16 cellular contexts compared by ENCODE assay signal in the genomic region with DNA sequence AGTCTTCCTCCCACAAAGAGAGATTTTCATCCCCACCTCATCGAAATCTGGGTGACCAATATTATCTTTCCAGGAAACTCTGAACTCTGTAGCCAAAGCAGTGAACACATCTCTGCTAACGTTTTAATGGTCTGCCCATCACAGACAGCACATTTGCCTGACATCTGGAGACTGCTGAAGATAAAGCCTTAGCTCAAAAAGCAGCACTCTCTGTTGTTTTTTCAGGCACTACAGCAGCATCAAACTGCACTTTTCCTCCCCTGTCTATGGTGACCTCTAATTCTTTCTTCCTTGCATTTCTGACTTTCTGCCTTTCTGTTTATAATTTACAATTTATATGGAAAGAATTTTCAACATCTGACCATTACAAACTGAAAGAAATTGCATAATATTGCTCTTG.
A peak's percentile ranks its signal among the peaks of the same experiment; 100 is the strongest.
DNase-seq lines count a peak whose midpoint lies in the region; ATAC-seq and TF ChIP-seq lines count a peak whose summit lies in the region.
"Had no signal": no experiment of that assay in that cellular context is flagged by ENCODE, and none has a peak within 500 bp of the region (broad histone marks: within the 10 kb centered on the region; RNA-seq: fewer than 3 reads in every experiment).

No MANE protein-coding gene starts in this region.

- no TSS peak for BruUV-seq in OCI-LY7 (replicated peaks; lab: Mats Ljungman, UMichigan)

- no peaks in the 10 kb centered on the region for H3K9me2 ChIP-seq in OCI-LY7 (ENCODE audit: insufficient read depth, low read length)

- CTCF ChIA-PET in OCI-LY7 (lab: Charles Lee; ENCODE audit: unreplicated experiment), result no interaction called here

- H3K9me3 ChIP-seq in BE2C (no peaks in the 10 kb centered on the region), adipocyte (ENCODE audit: control insufficient read depth, low read length) (no peaks in the 10 kb centered on the region), left lung (no peaks in the 10 kb centered on the region), smooth muscle cell (replicated peaks; ENCODE audit: low read depth) (no peaks in the 10 kb centered on the region), OCI-LY7 (ENCODE audit: low read length) (no peaks in the 10 kb centered on the region)

- POLR2A ChIA-PET in OCI-LY7 (lab: Charles Lee), result interaction anchor here (0.6 kb wide), 1 partner anchor 1656 kb away, joined by 3 read pairs; no protein-coding TSS in a partner anchor

- peak overlapping the region; percentile 79 for H2AFZ ChIP-seq in smooth muscle cell (ENCODE audit: low read depth)
- no peak overlapping the region for H2AFZ ChIP-seq in OCI-LY7 (ENCODE audit: low read length)
- H2AFZ ChIP-seq: GM23338 had no signal

- H3K27me3 ChIP-seq in BE2C (no peaks in the 10 kb centered on the region), adipocyte (replicated peaks; ENCODE audit: control insufficient read depth, insufficient read depth, low read length) (peaks cover 3% of the 10 kb centered on the region), left lung (no peaks in the 10 kb centered on the region), smooth muscle cell (ENCODE audit: low read depth) (no peaks in the 10 kb centered on the region)

- H3K27ac ChIP-seq in left lung (no peak overlapping the region), smooth muscle cell (ENCODE audit: low read depth) (no peak overlapping the region), OCI-LY7 (ENCODE audit: low read depth, low read length, poor library complexity, severe bottlenecking) (no peak overlapping the region)

- peak; percentile 55 for DNase-seq in BE2C
- peak; percentile 9 for DNase-seq in adipocyte (ENCODE audit: low read depth)
- no peak for DNase-seq in left lung
- no peak for DNase-seq in smooth muscle cell (lab: John Stamatoyannopoulos, UW; ENCODE audit: unreplicated experiment)
- DNase-seq in hepatic stellate cell (ENCODE audit: low spot score), result no peak
- no peak for DNase-seq in OCI-LY7 (ENCODE audit: low spot score)
- DNase-seq: 8988T; ACHN; C1 segment of cervical spinal cord; Calu3; CD4-positive, alpha-beta T cell; DMS 273 treated with DMSO at 0.1 percent for 48 hours; H7 had no signal

- H3F3A ChIP-seq in smooth muscle cell (ENCODE audit: low read depth), result no peaks in the 10 kb centered on the region

- TF ChIP-seq CTCF in BE2C (IDR thresholded peaks at IDR 0.05; ENCODE audit: low read depth, low read length) (no peak), left lung (IDR thresholded peaks at IDR 0.05) (no peak), smooth muscle cell (IDR thresholded peaks at IDR 0.05; ENCODE audit: borderline replicate concordance, insufficient read depth, poor library complexity, severe bottlenecking) (no peak), OCI-LY7 (conservative IDR thresholded peaks at IDR 0.05; ENCODE audit: low read length) (no peak)

- H3K4me1 ChIP-seq in BE2C (peaks cover 34% of the 10 kb centered on the region), adipocyte (ENCODE audit: control insufficient read depth, insufficient read depth, low read length) (no peaks in the 10 kb centered on the region), left lung (no peaks in the 10 kb centered on the region), smooth muscle cell (ENCODE audit: low read depth) (no peaks in the 10 kb centered on the region), OCI-LY7 (ENCODE audit: insufficient read depth, low read length, poor library complexity, severe bottlenecking) (no peaks in the 10 kb centered on the region)

- H3K4me3 ChIP-seq in BE2C (ENCODE audit: low read depth, low read length) (peak overlapping the region; percentile 1; the same call in 1 of the 2 replicates), adipocyte (ENCODE audit: low read length) (no peak overlapping the region), left lung (no peak overlapping the region), smooth muscle cell (no peak overlapping the region), OCI-LY7 (ENCODE audit: low read depth, low read length, poor library complexity, severe bottlenecking) (no peak overlapping the region)
- H3K4me3 ChIP-seq: GM12878, GM23338 had no signal

- no peak overlapping the region for H3K9ac ChIP-seq in adipocyte (ENCODE audit: low read length)
- no peak overlapping the region for H3K9ac ChIP-seq in smooth muscle cell (ENCODE audit: low read depth)

- H3K36me3 ChIP-seq in BE2C (peaks cover 21% of the 10 kb centered on the region), adipocyte (ENCODE audit: control insufficient read depth, insufficient read depth, low read length, severe bottlenecking) (no peaks in the 10 kb centered on the region), left lung (no peaks in the 10 kb centered on the region), smooth muscle cell (ENCODE audit: low read depth) (no peaks in the 10 kb centered on the region), OCI-LY7 (ENCODE audit: insufficient read depth, low read length) (no peaks in the 10 kb centered on the region)

- H4K20me1 ChIP-seq in smooth muscle cell (ENCODE audit: low read depth) (no peaks in the 10 kb centered on the region), OCI-LY7 (ENCODE audit: insufficient read depth, low read length) (no peaks in the 10 kb centered on the region)

- peak; percentile 38 for ATAC-seq in left lung
- ATAC-seq in GM18861 (IDR thresholded peaks at IDR 0.05; ENCODE audit: unreplicated experiment), result no peak
- ATAC-seq: GM12878, GM23338 had no signal

- intact Hi-C loops in left lung (cut with DNase I) (no loop called here), OCI-LY7 (cut with micrococcal nuclease; ENCODE audit: unreplicated experiment) (no loop called here)

- H3K79me2 ChIP-seq in smooth muscle cell (ENCODE audit: low read depth) (no peaks in the 10 kb centered on the region), OCI-LY7 (ENCODE audit: insufficient read depth, low read depth, low read length) (no peaks in the 10 kb centered on the region)

- WGBS in smooth muscle cell (ENCODE audit: low lambda C conversion rate), result 16% methylated on average over 2 of the region's 2 CpGs

- H3K4me2 ChIP-seq in smooth muscle cell, result peak overlapping the region; percentile 58
- no peak overlapping the region for H3K4me2 ChIP-seq in OCI-LY7 (ENCODE audit: low read length)
- H3K4me2 ChIP-seq: GM23338 had no signal

Comparison
In these comparisons a context has a peak if more than half of its experiments do, and no peak if none do; other contexts are left out.
1. DNase-seq: peak in BE2C (single experiment) and adipocyte (single experiment); none in left lung (0 of 2), smooth muscle cell (single experiment), hepatic stellate cell (single experiment) and OCI-LY7 (single experiment).